ENCODE assay signal across 9 cellular contexts in genomic region chr13:74575729-74576125, GRCh38.
DNase-seq lines count a peak whose midpoint lies in the region; ATAC-seq and TF ChIP-seq lines count a peak whose summit lies in the region.
"Had no signal": no experiment of that assay in that cellular context is flagged by ENCODE, and none has a peak within 500 bp of the region (broad histone marks: within the 10 kb centered on the region; RNA-seq: fewer than 3 reads in every experiment).

No MANE protein-coding gene starts in this region.

- no peak overlapping the region for H4K91ac ChIP-seq in neuronal stem cell (ENCODE audit: low read depth, low read length, poor library complexity)

- peak overlapping the region; percentile 64 for H3K4me2 ChIP-seq in neuronal stem cell (ENCODE audit: insufficient read depth, low read length, poor library complexity, severe bottlenecking)

- no peak overlapping the region for H3K14ac ChIP-seq in neuronal stem cell (ENCODE audit: low read length)

- DNase-seq in DMS 273 (lab: John Stamatoyannopoulos, UW; ENCODE audit: unreplicated experiment) (peak; percentile 66), DMS 273 treated with DMSO at 0.1 percent for 48 hours (lab: John Stamatoyannopoulos, UW) (no peak), SHP77 treated with DMSO at 0.1 percent for 48 hours (lab: John Stamatoyannopoulos, UW) (peak; percentile 42), head of caudate nucleus (peak; percentile 32 to 86 (median 68)), neuronal stem cell (ENCODE audit: low spot score) (peak; percentile 54), superior temporal gyrus (ENCODE audit: extremely low spot score) (peak; percentile 68)
- peak; percentile 60 for DNase-seq in activated naive CD8-positive, alpha-beta T cell treated with anti-CD3 and anti-CD28 coated beads for 36 hours

- no peak overlapping the region for H2BK120ac ChIP-seq in neuronal stem cell (ENCODE audit: low read depth, low read length)

- H2BK15ac ChIP-seq in neuronal stem cell (ENCODE audit: low read length): no peak overlapping the region

- no peak overlapping the region for H3K23ac ChIP-seq in neuronal stem cell (ENCODE audit: low read depth, low read length, poor library complexity)

- H3K9ac ChIP-seq in neuronal stem cell (ENCODE audit: low read depth, low read length, poor library complexity): no peak overlapping the region

- peaks cover 39% of the 10 kb centered on the region for H3K27me3 Mint-ChIP-seq in activated naive CD8-positive, alpha-beta T cell treated with anti-CD3 and anti-CD28 coated beads for 36 hours

- ATAC-seq in GM18505 (IDR thresholded peaks at IDR 0.05; ENCODE audit: unreplicated experiment): no peak

- peak overlapping the region; percentile 85 for H2AFZ ChIP-seq in neuronal stem cell (ENCODE audit: low read length)

- H3K79me1 ChIP-seq in neuronal stem cell (ENCODE audit: low read depth, low read length): no peaks in the 10 kb centered on the region

- H2AK5ac ChIP-seq in neuronal stem cell (ENCODE audit: low read depth, low read length): no peak overlapping the region

- H3K4me1 Mint-ChIP-seq in activated naive CD8-positive, alpha-beta T cell treated with anti-CD3 and anti-CD28 coated beads for 36 hours: peaks cover 12% of the 10 kb centered on the region

- no peak overlapping the region for H2BK5ac ChIP-seq in neuronal stem cell (ENCODE audit: low read length)

- H3K27me3 ChIP-seq in neuronal stem cell (ENCODE audit: control insufficient read depth in 3 of 3, insufficient read depth in 3 of 3, low read depth in 1 of 3, low read length in 3 of 3): no peaks in the 10 kb centered on the region

- H4K8ac ChIP-seq in neuronal stem cell (ENCODE audit: low read depth, low read length): no peak overlapping the region

- H2BK12ac ChIP-seq in neuronal stem cell (ENCODE audit: low read length): peak overlapping the region; percentile 79

- TF ChIP-seq POLR2A in GM18505 (IDR thresholded peaks at IDR 0.05; ENCODE audit: borderline replicate concordance, extremely low read depth, insufficient read depth, insufficient read length): no peak

- H3K4me1 ChIP-seq in neuronal stem cell (ENCODE audit: control insufficient read depth in 2 of 2, insufficient read depth in 1 of 2, low read depth in 1 of 2, low read length in 2 of 2): peaks cover 2 to 12% of the 10 kb centered on the region in 2 donors

- H3K27ac ChIP-seq in neuronal stem cell (replicated peaks; ENCODE audit: low read length): no peak overlapping the region
- H3K27ac ChIP-seq: 22Rv1 had no signal

- no peak overlapping the region for H3K27ac Mint-ChIP-seq in activated naive CD8-positive, alpha-beta T cell treated with anti-CD3 and anti-CD28 coated beads for 36 hours

- H3K18ac ChIP-seq in neuronal stem cell (ENCODE audit: low read length): peak overlapping the region; percentile 11

- H3K4me3 Mint-ChIP-seq in activated naive CD8-positive, alpha-beta T cell treated with anti-CD3 and anti-CD28 coated beads for 36 hours: peak overlapping the region; percentile 72

- peak overlapping the region; percentile 42 to 53 for H3K4me3 ChIP-seq in neuronal stem cell (ENCODE audit: low read length in 2 of 2)

- H3K9me3 Mint-ChIP-seq in activated naive CD8-positive, alpha-beta T cell treated with anti-CD3 and anti-CD28 coated beads for 36 hours: no peaks in the 10 kb centered on the region

- intact Hi-C loops in head of caudate nucleus (cut with DNase I): loop anchor here (5.0 kb wide), 1 partner anchor 443 kb away; the partner anchor contains the start of gene KLF12

- H3K9me3 ChIP-seq in neuronal stem cell (replicated peaks in 1 of 2; ENCODE audit: control insufficient read depth in 2 of 2, insufficient read depth in 1 of 2, low read depth in 1 of 2, low read length in 2 of 2): peaks cover 0 to 7% of the 10 kb centered on the region in 2 donors

- no peaks in the 10 kb centered on the region for H3K36me3 Mint-ChIP-seq in activated naive CD8-positive, alpha-beta T cell treated with anti-CD3 and anti-CD28 coated beads for 36 hours

- H3K36me3 ChIP-seq in neuronal stem cell (replicated peaks in 1 of 2; ENCODE audit: control insufficient read depth in 2 of 2, insufficient read depth in 2 of 2, low read length in 2 of 2): no peaks in the 10 kb centered on the region

- no peak overlapping the region for H3K4ac ChIP-seq in neuronal stem cell (ENCODE audit: low read length)

- no CpG with 5 or more reads among the region's 29 CpGs for WGBS in neuronal stem cell (ENCODE audit: extremely low coverage in 2 of 2, insufficient read length in 2 of 2, insufficient replicate concordance in 1 of 2), 2 donors
